1 cellular context compared by ENCODE assay signal in the genomic region with DNA sequence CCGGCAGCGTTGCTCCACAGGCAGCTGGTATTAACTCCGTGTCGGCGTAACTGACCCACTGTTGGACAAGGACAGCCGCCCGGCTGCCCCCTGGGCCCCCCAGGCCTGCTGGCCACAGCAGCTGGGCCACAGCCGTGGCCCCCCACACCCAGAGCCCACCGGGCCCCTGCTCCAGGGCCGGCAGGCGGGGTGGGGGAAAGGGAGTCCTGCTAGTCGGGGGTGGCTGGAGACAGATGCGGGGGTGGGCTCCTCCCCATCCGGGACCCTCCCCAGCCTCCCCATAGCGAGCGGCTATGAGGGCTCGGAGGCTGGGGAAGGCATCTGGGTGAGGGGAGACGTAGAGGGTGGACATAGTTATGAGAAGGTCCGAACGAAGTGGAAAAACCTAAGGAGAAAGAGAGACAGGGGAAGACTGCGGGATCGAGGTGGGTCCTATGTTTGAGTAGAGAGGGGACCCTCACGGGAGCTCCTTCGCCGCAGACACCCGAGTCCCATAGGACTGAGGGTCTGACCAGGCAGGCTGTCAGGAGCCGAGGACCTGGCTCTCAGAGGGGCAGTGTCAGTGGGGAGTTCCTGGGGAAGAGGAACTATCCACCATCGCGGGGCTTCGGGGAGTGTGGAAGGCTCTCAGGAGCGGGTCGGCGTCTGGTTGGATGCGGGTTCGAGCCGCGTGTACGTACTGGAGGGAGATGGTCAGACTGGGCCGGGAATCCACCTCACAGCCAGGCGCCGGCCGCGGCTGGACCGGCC.
TF ChIP-seq lines count a peak whose summit lies in the region.

No MANE protein-coding gene starts in this region.

TF ChIP-seq in HepG2, 621 proteins besides CTCF, POLR2A, EP300 and RAD21 (continued from another document):
- 0 out of 2 replicates have a peak, but pooled peaks have one; percentile 15 for TF ChIP-seq NFATC3 (CRISPR knock-in tag; IDR thresholded peaks at IDR 0.05)
- TF ChIP-seq CHD2 (IDR thresholded peaks at IDR 0.05; ENCODE audit: low read depth, low read length) = 0 out of 2 replicates have a peak, but pooled peaks have one; percentile 12
- peak; percentile 34 for TF ChIP-seq ZNF781 (CRISPR knock-in tag; IDR thresholded peaks at IDR 0.05; ENCODE audit: borderline replicate concordance, not compliant biosample characterization)
- TF ChIP-seq, protein P1, sequence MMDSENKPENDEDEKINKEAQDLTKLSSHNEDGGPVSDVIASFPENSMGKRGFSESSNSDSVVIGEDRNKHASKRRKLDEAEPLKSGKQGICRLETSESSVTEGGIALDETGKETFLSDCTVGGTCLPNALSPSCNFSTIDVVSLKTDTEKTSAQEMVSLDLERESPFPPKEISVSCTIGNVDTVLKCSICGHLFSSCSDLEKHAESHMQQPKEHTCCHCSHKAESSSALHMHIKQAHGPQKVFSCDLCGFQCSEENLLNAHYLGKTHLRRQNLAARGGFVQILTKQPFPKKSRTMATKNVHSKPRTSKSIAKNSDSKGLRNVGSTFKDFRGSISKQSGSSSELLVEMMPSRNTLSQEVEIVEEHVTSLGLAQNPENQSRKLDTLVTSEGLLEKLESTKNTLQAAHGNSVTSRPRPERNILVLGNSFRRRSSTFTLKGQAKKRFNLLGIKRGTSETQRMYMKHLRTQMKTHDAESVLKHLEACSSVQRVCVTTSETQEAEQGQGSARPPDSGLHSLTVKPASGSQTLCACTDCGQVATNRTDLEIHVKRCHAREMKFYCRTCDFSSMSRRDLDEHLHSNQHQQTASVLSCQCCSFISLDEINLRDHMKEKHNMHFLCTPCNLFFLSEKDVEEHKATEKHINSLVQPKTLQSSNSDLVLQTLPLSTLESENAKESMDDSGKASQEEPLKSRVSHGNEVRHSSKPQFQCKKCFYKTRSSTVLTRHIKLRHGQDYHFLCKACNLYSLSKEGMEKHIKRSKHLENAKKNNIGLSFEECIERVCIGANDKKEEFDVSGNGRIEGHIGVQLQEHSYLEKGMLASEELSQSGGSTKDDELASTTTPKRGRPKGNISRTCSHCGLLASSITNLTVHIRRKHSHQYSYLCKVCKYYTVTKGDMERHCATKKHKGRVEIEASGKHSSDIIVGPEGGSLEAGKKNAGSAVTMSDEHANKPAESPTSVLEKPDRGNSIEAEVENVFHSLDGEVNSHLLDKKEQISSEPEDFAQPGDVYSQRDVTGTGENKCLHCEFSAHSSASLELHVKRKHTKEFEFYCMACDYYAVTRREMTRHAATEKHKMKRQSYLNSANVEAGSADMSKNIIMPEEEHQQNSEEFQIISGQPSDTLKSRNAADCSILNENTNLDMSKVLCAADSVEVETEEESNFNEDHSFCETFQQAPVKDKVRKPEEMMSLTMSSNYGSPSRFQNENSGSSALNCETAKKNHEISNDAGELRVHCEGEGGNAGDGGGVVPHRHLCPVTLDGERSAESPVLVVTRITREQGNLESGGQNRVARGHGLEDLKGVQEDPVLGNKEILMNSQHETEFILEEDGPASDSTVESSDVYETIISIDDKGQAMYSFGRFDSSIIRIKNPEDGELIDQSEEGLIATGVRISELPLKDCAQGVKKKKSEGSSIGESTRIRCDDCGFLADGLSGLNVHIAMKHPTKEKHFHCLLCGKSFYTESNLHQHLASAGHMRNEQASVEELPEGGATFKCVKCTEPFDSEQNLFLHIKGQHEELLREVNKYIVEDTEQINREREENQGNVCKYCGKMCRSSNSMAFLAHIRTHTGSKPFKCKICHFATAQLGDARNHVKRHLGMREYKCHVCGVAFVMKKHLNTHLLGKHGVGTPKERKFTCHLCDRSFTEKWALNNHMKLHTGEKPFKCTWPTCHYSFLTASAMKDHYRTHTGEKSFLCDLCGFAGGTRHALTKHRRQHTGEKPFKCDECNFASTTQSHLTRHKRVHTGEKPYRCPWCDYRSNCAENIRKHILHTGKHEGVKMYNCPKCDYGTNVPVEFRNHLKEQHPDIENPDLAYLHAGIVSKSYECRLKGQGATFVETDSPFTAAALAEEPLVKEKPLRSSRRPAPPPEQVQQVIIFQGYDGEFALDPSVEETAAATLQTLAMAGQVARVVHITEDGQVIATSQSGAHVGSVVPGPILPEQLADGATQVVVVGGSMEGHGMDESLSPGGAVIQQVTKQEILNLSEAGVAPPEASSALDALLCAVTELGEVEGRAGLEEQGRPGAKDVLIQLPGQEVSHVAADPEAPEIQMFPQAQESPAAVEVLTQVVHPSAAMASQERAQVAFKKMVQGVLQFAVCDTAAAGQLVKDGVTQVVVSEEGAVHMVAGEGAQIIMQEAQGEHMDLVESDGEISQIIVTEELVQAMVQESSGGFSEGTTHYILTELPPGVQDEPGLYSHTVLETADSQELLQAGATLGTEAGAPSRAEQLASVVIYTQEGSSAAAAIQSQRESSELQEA (CRISPR knock-in tag; IDR thresholded peaks at IDR 0.05; ENCODE audit: not compliant biosample characterization) = no peak
- TF ChIP-seq ISX (CRISPR knock-in tag; conservative IDR thresholded peaks at IDR 0.05) = no peak
- 0 out of 2 replicates have a peak, but pooled peaks have one; percentile 44 for TF ChIP-seq ZFP36L1 (CRISPR knock-in tag; IDR thresholded peaks at IDR 0.05)
- TF ChIP-seq, protein P2, sequence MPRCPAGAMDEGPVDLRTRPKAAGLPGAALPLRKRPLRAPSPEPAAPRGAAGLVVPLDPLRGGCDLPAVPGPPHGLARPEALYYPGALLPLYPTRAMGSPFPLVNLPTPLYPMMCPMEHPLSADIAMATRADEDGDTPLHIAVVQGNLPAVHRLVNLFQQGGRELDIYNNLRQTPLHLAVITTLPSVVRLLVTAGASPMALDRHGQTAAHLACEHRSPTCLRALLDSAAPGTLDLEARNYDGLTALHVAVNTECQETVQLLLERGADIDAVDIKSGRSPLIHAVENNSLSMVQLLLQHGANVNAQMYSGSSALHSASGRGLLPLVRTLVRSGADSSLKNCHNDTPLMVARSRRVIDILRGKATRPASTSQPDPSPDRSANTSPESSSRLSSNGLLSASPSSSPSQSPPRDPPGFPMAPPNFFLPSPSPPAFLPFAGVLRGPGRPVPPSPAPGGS (CRISPR knock-in tag; IDR thresholded peaks at IDR 0.05) = no peak; the same call in 1 of the 2 replicates
- no peak for TF ChIP-seq ZNF335 (CRISPR knock-in tag; IDR thresholded peaks at IDR 0.05)
- TF ChIP-seq, protein P3, sequence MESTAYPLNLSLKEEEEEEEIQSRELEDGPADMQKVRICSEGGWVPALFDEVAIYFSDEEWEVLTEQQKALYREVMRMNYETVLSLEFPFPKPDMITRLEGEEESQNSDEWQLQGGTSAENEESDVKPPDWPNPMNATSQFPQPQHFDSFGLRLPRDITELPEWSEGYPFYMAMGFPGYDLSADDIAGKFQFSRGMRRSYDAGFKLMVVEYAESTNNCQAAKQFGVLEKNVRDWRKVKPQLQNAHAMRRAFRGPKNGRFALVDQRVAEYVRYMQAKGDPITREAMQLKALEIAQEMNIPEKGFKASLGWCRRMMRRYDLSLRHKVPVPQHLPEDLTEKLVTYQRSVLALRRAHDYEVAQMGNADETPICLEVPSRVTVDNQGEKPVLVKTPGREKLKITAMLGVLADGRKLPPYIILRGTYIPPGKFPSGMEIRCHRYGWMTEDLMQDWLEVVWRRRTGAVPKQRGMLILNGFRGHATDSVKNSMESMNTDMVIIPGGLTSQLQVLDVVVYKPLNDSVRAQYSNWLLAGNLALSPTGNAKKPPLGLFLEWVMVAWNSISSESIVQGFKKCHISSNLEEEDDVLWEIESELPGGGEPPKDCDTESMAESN (CRISPR knock-in tag; conservative IDR thresholded peaks at IDR 0.05) = peak; percentile 38; the same call in 1 of the 2 replicates
- 0 out of 2 replicates have a peak, but pooled peaks have one; percentile 23 for TF ChIP-seq MEIS1 (CRISPR knock-in tag; IDR thresholded peaks at IDR 0.05; ENCODE audit: borderline replicate concordance)
- 0 out of 2 replicates have a peak, but pooled peaks have one; percentile 16 for TF ChIP-seq ZKSCAN5 (CRISPR knock-in tag; IDR thresholded peaks at IDR 0.05)
- 0 out of 2 replicates have a peak, but pooled peaks have one; percentile 18 for TF ChIP-seq PAX8 (CRISPR knock-in tag; IDR thresholded peaks at IDR 0.05; ENCODE audit: borderline replicate concordance)
- TF ChIP-seq ZBTB7A (CRISPR knock-in tag; IDR thresholded peaks at IDR 0.05) = peak; percentile 66; the same call in 1 of the 2 replicates
- TF ChIP-seq GLI4 (CRISPR knock-in tag; IDR thresholded peaks at IDR 0.05; ENCODE audit: borderline replicate concordance) = peak; percentile 50
- no peak for TF ChIP-seq NFRKB (IDR thresholded peaks at IDR 0.05)
- TF ChIP-seq, protein P4, sequence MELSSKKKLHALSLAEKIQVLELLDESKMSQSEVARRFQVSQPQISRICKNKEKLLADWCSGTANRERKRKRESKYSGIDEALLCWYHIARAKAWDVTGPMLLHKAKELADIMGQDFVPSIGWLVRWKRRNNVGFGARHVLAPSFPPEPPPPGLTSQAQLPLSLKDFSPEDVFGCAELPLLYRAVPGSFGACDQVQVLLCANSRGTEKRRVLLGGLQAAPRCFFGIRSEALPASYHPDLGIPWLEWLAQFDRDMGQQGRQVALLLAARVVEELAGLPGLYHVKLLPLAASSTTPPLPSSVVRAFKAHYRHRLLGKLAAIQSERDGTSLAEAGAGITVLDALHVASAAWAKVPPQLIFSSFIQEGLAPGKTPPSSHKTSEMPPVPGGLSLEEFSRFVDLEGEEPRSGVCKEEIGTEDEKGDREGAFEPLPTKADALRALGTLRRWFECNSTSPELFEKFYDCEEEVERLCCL (CRISPR knock-in tag; IDR thresholded peaks at IDR 0.05; ENCODE audit: borderline replicate concordance) = peak; percentile 46; the same call in 1 of the 2 replicates
